Comparison of ENCODE assay signal across 11 cellular contexts in the genomic region with DNA sequence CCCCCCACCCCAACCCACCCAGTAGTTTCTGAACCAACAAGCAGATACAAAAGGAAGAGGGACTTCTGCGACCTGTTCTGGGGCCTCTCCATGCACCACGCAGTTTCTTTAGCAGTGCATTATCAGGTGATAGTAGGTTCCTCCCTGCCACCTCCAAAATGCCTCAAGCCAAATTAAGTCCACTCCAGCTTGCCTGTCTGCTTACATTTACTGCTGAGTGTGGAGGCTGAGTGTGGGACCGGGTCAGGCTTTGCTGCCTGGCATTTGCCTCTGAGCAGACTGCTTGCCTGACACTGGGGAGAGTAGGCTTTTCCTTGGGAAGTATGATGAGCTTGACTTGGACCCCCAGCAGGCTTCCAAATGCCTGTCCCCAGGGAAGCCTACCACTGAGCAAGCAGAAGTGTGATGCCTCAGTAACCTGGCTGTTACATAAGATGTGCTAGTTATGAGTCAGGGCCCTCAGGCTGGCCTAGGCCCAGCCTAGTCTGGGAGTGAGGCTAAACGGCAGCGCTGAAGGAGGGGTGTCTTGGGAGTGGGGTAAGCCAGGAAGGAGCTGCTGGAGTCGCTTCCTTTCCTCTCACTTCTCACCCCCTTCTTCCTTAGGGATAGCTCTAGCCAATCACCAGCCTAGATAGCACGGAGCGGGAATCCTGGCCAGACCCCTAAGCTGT. TPM values are rescaled to one million over a fixed set of nuclear protein-coding genes. Genes with fewer than 3 reads are reported as not detected.
DNase-seq lines count a peak whose midpoint lies in the region; ATAC-seq and TF ChIP-seq lines count a peak whose summit lies in the region.
"Had no signal": no experiment of that assay in that cellular context is flagged by ENCODE, and none has a peak within 500 bp of the region (broad histone marks: within the 10 kb centered on the region; RNA-seq: fewer than 3 reads in every experiment).

No MANE protein-coding gene starts in this region.

- TF ChIP-seq CTCF in SK-N-SH (IDR thresholded peaks at IDR 0.05), result no peak
- TF ChIP-seq CTCF in astrocyte of the spinal cord (IDR thresholded peaks at IDR 0.05; ENCODE audit: low read depth, low read length), result no peak
- no peak for TF ChIP-seq CTCF in endothelial cell (IDR thresholded peaks at IDR 0.05; ENCODE audit: unreplicated experiment)
- TF ChIP-seq CTCF in OCI-LY7 (conservative IDR thresholded peaks at IDR 0.05; ENCODE audit: low read length), result no peak

- no TSS peak for BruUV-seq in OCI-LY7 (replicated peaks; lab: Mats Ljungman, UMichigan)

- no peaks in the 10 kb centered on the region for H3K79me2 ChIP-seq in SK-N-SH (ENCODE audit: insufficient read depth)
- H3K79me2 ChIP-seq in OCI-LY7 (ENCODE audit: insufficient read depth, low read depth, low read length), result no peaks in the 10 kb centered on the region

- H3K9me3 Mint-ChIP-seq in endothelial cell (ENCODE audit: unreplicated experiment), result no peaks in the 10 kb centered on the region

- CTCF ChIA-PET in SK-N-SH (lab: Yijun Ruan, JAX), result interaction anchor here (2.7 kb wide), 1 partner anchor 10 kb away, joined by 17 read pairs; a partner anchor contains a TSS
- CTCF ChIA-PET in OCI-LY7 (lab: Charles Lee; ENCODE audit: unreplicated experiment), result interaction anchor here (0.6 kb wide), 1 partner anchor 834 kb away, joined by 6 read pairs; no protein-coding TSS in a partner anchor

- H3K4me1 Mint-ChIP-seq in endothelial cell (ENCODE audit: unreplicated experiment), result no peaks in the 10 kb centered on the region

- no peak overlapping the region for H3K27ac ChIP-seq in SK-N-SH (ENCODE audit: low read depth in 2 of 2, low read length in 1 of 2)
- H3K27ac ChIP-seq in aorta (ENCODE audit: low read depth in 1 of 2, low read length in 2 of 2), result no peak overlapping the region
- no peak overlapping the region for H3K27ac ChIP-seq in OCI-LY7 (ENCODE audit: low read depth, low read length, poor library complexity, severe bottlenecking)
- H3K27ac ChIP-seq: cardiac muscle cell had no signal

- no peak for TF ChIP-seq RAD21 in SK-N-SH (IDR thresholded peaks at IDR 0.05; ENCODE audit: low read length)

- H3K4me3 ChIP-seq in SK-N-SH (ENCODE audit: low read depth in 2 of 2, low read length in 1 of 2), result no peak overlapping the region
- H3K4me3 ChIP-seq in astrocyte of the spinal cord (ENCODE audit: low read depth, low read length), result no peak overlapping the region
- no peak overlapping the region for H3K4me3 ChIP-seq in aorta (ENCODE audit: low read length in 2 of 2)
- H3K4me3 ChIP-seq in OCI-LY7 (ENCODE audit: low read depth, low read length, poor library complexity, severe bottlenecking), result no peak overlapping the region
- H3K4me3 ChIP-seq: cardiac muscle cell had no signal

- POLR2A ChIA-PET in SK-N-SH (lab: Yijun Ruan, JAX), result no interaction called here
- POLR2A ChIA-PET in OCI-LY7 (lab: Charles Lee), result no interaction called here

- no peaks in the 10 kb centered on the region for H3K36me3 Mint-ChIP-seq in endothelial cell (ENCODE audit: low read depth, unreplicated experiment)

- H4K20me1 ChIP-seq in SK-N-SH (ENCODE audit: insufficient read depth), result no peaks in the 10 kb centered on the region
- no peaks in the 10 kb centered on the region for H4K20me1 ChIP-seq in OCI-LY7 (ENCODE audit: insufficient read depth, low read length)

- no peak overlapping the region for H3K4me3 Mint-ChIP-seq in endothelial cell (ENCODE audit: unreplicated experiment)

- in situ Hi-C loops in astrocyte of the spinal cord (cut with HindIII; ENCODE audit: low sequenced_read_pairs), result no loop called here

- DNase-seq in SK-N-SH (no peak), astrocyte of the spinal cord (ENCODE audit: low read depth, low spot score) (peak; percentile 52), islet precursor cell (peak; percentile 81), aorta (peak in 1 of 2 donors; percentile 76), endothelial cell (ENCODE audit: low spot score) (no peak), OCI-LY7 (ENCODE audit: low spot score) (no peak), mucosa of gallbladder (ENCODE audit: low spot score) (no peak)

- no peak overlapping the region for H3K4me2 ChIP-seq in SK-N-SH
- H3K4me2 ChIP-seq in OCI-LY7 (ENCODE audit: low read length), result no peak overlapping the region

- H3K9me2 ChIP-seq in SK-N-SH (no peaks in the 10 kb centered on the region), OCI-LY7 (ENCODE audit: insufficient read depth, low read length) (no peaks in the 10 kb centered on the region)

- intact Hi-C loops in aorta (cut with DNase I), result no loop called here
- intact Hi-C loops in OCI-LY7 (cut with micrococcal nuclease; ENCODE audit: unreplicated experiment), result no loop called here

- no peaks in the 10 kb centered on the region for H3K36me3 ChIP-seq in SK-N-SH (replicated peaks in 1 of 2; ENCODE audit: control insufficient read depth in 1 of 2, insufficient read depth in 2 of 2, low read length in 1 of 2)
- no peaks in the 10 kb centered on the region for H3K36me3 ChIP-seq in aorta (ENCODE audit: control insufficient read depth in 1 of 2, insufficient read depth in 2 of 2, low read length in 1 of 2)
- H3K36me3 ChIP-seq in OCI-LY7 (ENCODE audit: insufficient read depth, low read length), result no peaks in the 10 kb centered on the region
- H3K36me3 ChIP-seq: cardiac muscle cell had no signal

- H2AFZ ChIP-seq in SK-N-SH (ENCODE audit: low read depth) (no peak overlapping the region), OCI-LY7 (ENCODE audit: low read length) (no peak overlapping the region)

- H3K27me3 ChIP-seq in SK-N-SH (ENCODE audit: insufficient read depth) (peaks cover 21% of the 10 kb centered on the region), aorta (ENCODE audit: control insufficient read depth in 1 of 2, insufficient read depth in 2 of 2, low read length in 1 of 2) (no peaks in the 10 kb centered on the region)
- H3K27me3 ChIP-seq: cardiac muscle cell had no signal

- H3K4me1 ChIP-seq in SK-N-SH (ENCODE audit: control insufficient read depth in 1 of 2, insufficient read depth in 2 of 2, low read depth in 1 of 2, low read length in 1 of 2) (no peaks in the 10 kb centered on the region), aorta (ENCODE audit: control insufficient read depth in 1 of 2, insufficient read depth in 2 of 2, low read length in 2 of 2) (no peaks in the 10 kb centered on the region), OCI-LY7 (ENCODE audit: insufficient read depth, low read length, poor library complexity, severe bottlenecking) (no peaks in the 10 kb centered on the region)

- ATAC-seq in SK-N-SH treated with all-trans-retinoic acid at 6 μM for 48 hours, result peak; percentile 16; the same call in 1 of the 3 replicates
- peak; percentile 73 for ATAC-seq in aorta (ENCODE audit: low FRiP score)
- ATAC-seq: HCT116 had no signal

- H3F3A ChIP-seq in SK-N-SH (replicated peaks; ENCODE audit: insufficient read depth), result no peaks in the 10 kb centered on the region

- H3K27ac Mint-ChIP-seq in endothelial cell (ENCODE audit: unreplicated experiment), result no peak overlapping the region

- WGBS in SK-N-SH (ENCODE audit: low lambda C conversion rate), result 41% methylated on average over 7 of the region's 8 CpGs
- 78 to 88% methylated on average over 8 of the region's 8 CpGs for WGBS in aorta, 2 donors

- H3K9me3 ChIP-seq in SK-N-SH (no peaks in the 10 kb centered on the region), aorta (ENCODE audit: control insufficient read depth, low read length) (no peaks in the 10 kb centered on the region), OCI-LY7 (ENCODE audit: low read length) (no peaks in the 10 kb centered on the region)

- no peak for TF ChIP-seq EP300 in SK-N-SH (IDR thresholded peaks at IDR 0.05; ENCODE audit: borderline replicate concordance in 1 of 2, low read depth in 1 of 2, low read length in 1 of 2)

- no peak overlapping the region for H3K9ac ChIP-seq in SK-N-SH

- H3K27me3 Mint-ChIP-seq in endothelial cell (ENCODE audit: unreplicated experiment), result no peaks in the 10 kb centered on the region

TF ChIP-seq in SK-N-SH treated with all-trans-retinoic acid at 6 μM for 48 hours, 23 proteins besides CTCF, POLR2A, EP300 and RAD21 (continues in another document):
- TF ChIP-seq OSR1 (CRISPR knock-in tag; IDR thresholded peaks at IDR 0.05), result no peak
- no peak for TF ChIP-seq ZNF8 (CRISPR knock-in tag; IDR thresholded peaks at IDR 0.05)
- TF ChIP-seq CSDC2 (CRISPR knock-in tag; IDR thresholded peaks at IDR 0.05), result no peak

TF ChIP-seq in SK-N-SH, 30 proteins besides CTCF, POLR2A, EP300 and RAD21 (continues in another document):
- TF ChIP-seq ELF1 (IDR thresholded peaks at IDR 0.05), result no peak
- no peak for TF ChIP-seq FOXJ3 (CRISPR knock-in tag; IDR thresholded peaks at IDR 0.05)
- no peak for TF ChIP-seq EZH2phosphoT487 (IDR thresholded peaks at IDR 0.05; ENCODE audit: borderline replicate concordance, low read depth)
- TF ChIP-seq JUND (IDR thresholded peaks at IDR 0.05), result no peak
- TF ChIP-seq TAF1 (IDR thresholded peaks at IDR 0.05; ENCODE audit: borderline replicate concordance, low read depth, low read length), result no peak

RNA-seq across cellular contexts. Expression of a gene that starts 9.0 kb away (rescaled TPM):
- polyA plus RNA-seq in SK-N-SH (2012; rRNA removed), result 9.2 and 10.4 TPM in 2 replicates
- polyA plus RNA-seq in SK-N-SH (2012; cell fraction: cytosol; rRNA removed), result 8.4 and 9.8 TPM in 2 replicates
- polyA plus RNA-seq in SK-N-SH (2012; cell fraction: nucleus; rRNA removed), result 14.6 and 18.5 TPM in 2 replicates
- 100 to 1,000 TPM in 1 of 2 donors, 10 to 100 TPM in 1; 92.1 to 265 TPM for total RNA-seq in aorta
- 100 to 1,000 TPM; 228 to 277 TPM for polyA plus RNA-seq in aorta
- total RNA-seq in endothelial cell (ENCODE audit: unreplicated experiment), result 68.7 TPM
- 28.3 and 35.6 TPM in 2 replicates for total RNA-seq in OCI-LY7 (2014; rRNA removed; shearing (Covaris generic))
- 28.4 and 29.3 TPM in 2 replicates for total RNA-seq in OCI-LY7 (2022)
- 218 TPM for total RNA-seq in mucosa of gallbladder

RNA-seq across cellular contexts. Expression of a gene that starts 10.9 kb away (rescaled TPM):
- polyA plus RNA-seq in SK-N-SH (2012; rRNA removed) (not detected in 2 replicates), aorta (not detected)
- not detected in 2 replicates for polyA plus RNA-seq in SK-N-SH (2012; cell fraction: cytosol; rRNA removed)
- polyA plus RNA-seq in SK-N-SH (2012; cell fraction: nucleus; rRNA removed), result not detected in 2 replicates
- total RNA-seq in aorta (not detected), endothelial cell (ENCODE audit: unreplicated experiment) (not detected), OCI-LY7 (2022) (not detected in 2 replicates), mucosa of gallbladder (not detected)
- not detected in 2 replicates for total RNA-seq in OCI-LY7 (2014; rRNA removed; shearing (Covaris generic))
- total RNA-seq: cardiac muscle cell had no signal
- polyA plus RNA-seq: AG04450 had no signal

RNA-seq across cellular contexts. Expression of a gene that starts 59.1 kb away (rescaled TPM):
- polyA plus RNA-seq in SK-N-SH (2012; rRNA removed), result 0.16 and 0.18 TPM in 2 replicates
- polyA plus RNA-seq in SK-N-SH (2012; cell fraction: cytosol; rRNA removed), result 0.12 and 0.14 TPM in 2 replicates
- 0.16 and 0.25 TPM in 2 replicates for polyA plus RNA-seq in SK-N-SH (2012; cell fraction: nucleus; rRNA removed)
- 10 to 100 TPM; 23.3 to 25.9 TPM for total RNA-seq in aorta
- 1 to 10 TPM; 5.8 to 6.4 TPM for polyA plus RNA-seq in aorta
- total RNA-seq in endothelial cell (ENCODE audit: unreplicated experiment), result 7.2 TPM
- total RNA-seq in OCI-LY7 (2014; rRNA removed; shearing (Covaris generic)), result not detected in 2 replicates
- total RNA-seq in OCI-LY7 (2022), result not detected in 2 replicates
- total RNA-seq in mucosa of gallbladder, result 20.9 TPM

Comparison
In these comparisons a context has a peak if more than half of its experiments do, and no peak if none do; other contexts are left out.
1. DNase-seq: peak in astrocyte of the spinal cord (single experiment) and islet precursor cell (single experiment); none in SK-N-SH (single experiment), endothelial cell (single experiment), OCI-LY7 (single experiment) and mucosa of gallbladder (single experiment).